1 cellular context compared by ENCODE assay signal in the genomic region with DNA sequence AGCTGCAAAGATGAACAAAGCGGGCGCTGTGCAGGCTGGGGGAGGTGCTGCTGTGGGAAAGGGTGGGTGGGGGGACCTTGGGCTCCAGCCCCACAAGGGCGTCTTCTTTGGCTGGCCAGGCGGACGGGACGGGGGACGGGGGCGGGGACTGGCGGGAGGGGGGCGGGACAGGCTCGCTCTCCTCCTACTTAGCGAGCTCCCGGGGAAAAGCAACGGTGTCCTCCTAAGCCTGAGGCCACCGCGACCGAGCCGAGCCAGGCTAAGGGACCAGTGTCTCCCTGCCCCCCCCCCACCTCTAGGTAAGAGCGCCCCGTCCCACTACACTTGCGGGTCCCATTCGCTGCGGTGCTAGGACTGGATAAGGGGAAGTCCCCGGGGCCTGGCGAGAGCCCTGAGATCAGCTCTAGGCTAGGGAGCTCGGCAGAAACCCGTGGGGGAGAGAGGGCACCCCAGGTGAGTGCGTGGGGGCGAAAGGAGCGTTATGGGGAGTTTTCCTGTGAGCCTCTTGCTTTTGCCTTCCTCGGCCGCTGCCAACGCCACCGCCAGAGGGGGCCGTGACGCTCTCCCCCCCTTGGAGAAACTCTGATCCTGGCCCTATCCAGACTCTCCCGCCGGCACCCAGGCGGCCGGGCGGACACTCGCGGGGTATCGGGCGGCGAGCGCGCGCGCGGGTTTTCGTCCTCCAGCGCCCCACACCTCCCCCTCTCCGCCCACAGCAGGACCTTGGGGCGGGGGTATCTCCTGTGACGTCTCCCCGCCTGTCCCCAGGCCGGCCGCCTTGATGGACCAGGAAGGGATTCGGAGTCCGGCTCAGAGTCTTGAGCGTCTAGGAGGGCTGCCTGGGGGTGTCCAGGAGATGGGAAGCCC.
TF ChIP-seq lines count a peak whose summit lies in the region.

Gene PHLDB1, plus strand, starts transcription at position 215 of the 867 bp plus-strand sequence. CDS start 6,222 bp downstream, outside the sequence.

TF ChIP-seq in HepG2, 621 proteins besides CTCF, POLR2A, EP300 and RAD21 (continued from another document and continues in another):
- TF ChIP-seq AKNA (CRISPR knock-in tag; IDR thresholded peaks at IDR 0.05; ENCODE audit: borderline replicate concordance) (no peak), ZSCAN20 (CRISPR knock-in tag; IDR thresholded peaks at IDR 0.05; ENCODE audit: borderline replicate concordance) (0 out of 2 replicates have a peak, but pooled peaks have one; percentile 16), SP2 (CRISPR knock-in tag; IDR thresholded peaks at IDR 0.05) (0 out of 2 replicates have a peak, but pooled peaks have one; percentile 26), GFI1 (CRISPR knock-in tag; IDR thresholded peaks at IDR 0.05; ENCODE audit: borderline replicate concordance) (0 out of 2 replicates have a peak, but pooled peaks have one; percentile 27), ZBTB43 (CRISPR knock-in tag; conservative IDR thresholded peaks at IDR 0.05) (0 out of 2 replicates have a peak, but pooled peaks have one; percentile 2), SPEN (CRISPR knock-in tag; IDR thresholded peaks at IDR 0.05; ENCODE audit: low read depth) (0 out of 2 replicates have a peak, but pooled peaks have one; percentile 9), ZFY (CRISPR knock-in tag; IDR thresholded peaks at IDR 0.05) (peak; percentile 41; the same call in 1 of the 2 replicates), ZNF777 (CRISPR knock-in tag; IDR thresholded peaks at IDR 0.05) (peak; percentile 42; the same call in 1 of the 2 replicates), HNF1B (CRISPR knock-in tag; IDR thresholded peaks at IDR 0.05) (0 out of 2 replicates have a peak, but pooled peaks have one; percentile 48), ZNF772 (CRISPR knock-in tag; IDR thresholded peaks at IDR 0.05) (0 out of 2 replicates have a peak, but pooled peaks have one; percentile 37), NFKB2 (CRISPR knock-in tag; IDR thresholded peaks at IDR 0.05; ENCODE audit: borderline replicate concordance) (0 out of 2 replicates have a peak, but pooled peaks have one; percentile 11), POLR2G (IDR thresholded peaks at IDR 0.05; ENCODE audit: low read depth, low read length) (peak; percentile 44), HMG20A (CRISPR knock-in tag; IDR thresholded peaks at IDR 0.05; ENCODE audit: borderline replicate concordance) (no peak), ZNF563 (CRISPR knock-in tag; IDR thresholded peaks at IDR 0.05) (peak; percentile 16; the same call in 1 of the 2 replicates), XRCC5 (optimal IDR thresholded peaks at IDR 0.05; ENCODE audit: low read length) (peak; percentile 52)
- TF ChIP-seq, protein P1, sequence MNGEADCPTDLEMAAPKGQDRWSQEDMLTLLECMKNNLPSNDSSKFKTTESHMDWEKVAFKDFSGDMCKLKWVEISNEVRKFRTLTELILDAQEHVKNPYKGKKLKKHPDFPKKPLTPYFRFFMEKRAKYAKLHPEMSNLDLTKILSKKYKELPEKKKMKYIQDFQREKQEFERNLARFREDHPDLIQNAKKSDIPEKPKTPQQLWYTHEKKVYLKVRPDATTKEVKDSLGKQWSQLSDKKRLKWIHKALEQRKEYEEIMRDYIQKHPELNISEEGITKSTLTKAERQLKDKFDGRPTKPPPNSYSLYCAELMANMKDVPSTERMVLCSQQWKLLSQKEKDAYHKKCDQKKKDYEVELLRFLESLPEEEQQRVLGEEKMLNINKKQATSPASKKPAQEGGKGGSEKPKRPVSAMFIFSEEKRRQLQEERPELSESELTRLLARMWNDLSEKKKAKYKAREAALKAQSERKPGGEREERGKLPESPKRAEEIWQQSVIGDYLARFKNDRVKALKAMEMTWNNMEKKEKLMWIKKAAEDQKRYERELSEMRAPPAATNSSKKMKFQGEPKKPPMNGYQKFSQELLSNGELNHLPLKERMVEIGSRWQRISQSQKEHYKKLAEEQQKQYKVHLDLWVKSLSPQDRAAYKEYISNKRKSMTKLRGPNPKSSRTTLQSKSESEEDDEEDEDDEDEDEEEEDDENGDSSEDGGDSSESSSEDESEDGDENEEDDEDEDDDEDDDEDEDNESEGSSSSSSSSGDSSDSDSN (CRISPR knock-in tag; IDR thresholded peaks at IDR 0.05): no peak; the same call in 1 of the 2 replicates
- TF ChIP-seq, protein P2, sequence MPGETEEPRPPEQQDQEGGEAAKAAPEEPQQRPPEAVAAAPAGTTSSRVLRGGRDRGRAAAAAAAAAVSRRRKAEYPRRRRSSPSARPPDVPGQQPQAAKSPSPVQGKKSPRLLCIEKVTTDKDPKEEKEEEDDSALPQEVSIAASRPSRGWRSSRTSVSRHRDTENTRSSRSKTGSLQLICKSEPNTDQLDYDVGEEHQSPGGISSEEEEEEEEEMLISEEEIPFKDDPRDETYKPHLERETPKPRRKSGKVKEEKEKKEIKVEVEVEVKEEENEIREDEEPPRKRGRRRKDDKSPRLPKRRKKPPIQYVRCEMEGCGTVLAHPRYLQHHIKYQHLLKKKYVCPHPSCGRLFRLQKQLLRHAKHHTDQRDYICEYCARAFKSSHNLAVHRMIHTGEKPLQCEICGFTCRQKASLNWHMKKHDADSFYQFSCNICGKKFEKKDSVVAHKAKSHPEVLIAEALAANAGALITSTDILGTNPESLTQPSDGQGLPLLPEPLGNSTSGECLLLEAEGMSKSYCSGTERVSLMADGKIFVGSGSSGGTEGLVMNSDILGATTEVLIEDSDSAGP (CRISPR knock-in tag; IDR thresholded peaks at IDR 0.05; ENCODE audit: borderline replicate concordance): peak; percentile 53; the same call in 1 of the 2 replicates
- TF ChIP-seq, protein P3, sequence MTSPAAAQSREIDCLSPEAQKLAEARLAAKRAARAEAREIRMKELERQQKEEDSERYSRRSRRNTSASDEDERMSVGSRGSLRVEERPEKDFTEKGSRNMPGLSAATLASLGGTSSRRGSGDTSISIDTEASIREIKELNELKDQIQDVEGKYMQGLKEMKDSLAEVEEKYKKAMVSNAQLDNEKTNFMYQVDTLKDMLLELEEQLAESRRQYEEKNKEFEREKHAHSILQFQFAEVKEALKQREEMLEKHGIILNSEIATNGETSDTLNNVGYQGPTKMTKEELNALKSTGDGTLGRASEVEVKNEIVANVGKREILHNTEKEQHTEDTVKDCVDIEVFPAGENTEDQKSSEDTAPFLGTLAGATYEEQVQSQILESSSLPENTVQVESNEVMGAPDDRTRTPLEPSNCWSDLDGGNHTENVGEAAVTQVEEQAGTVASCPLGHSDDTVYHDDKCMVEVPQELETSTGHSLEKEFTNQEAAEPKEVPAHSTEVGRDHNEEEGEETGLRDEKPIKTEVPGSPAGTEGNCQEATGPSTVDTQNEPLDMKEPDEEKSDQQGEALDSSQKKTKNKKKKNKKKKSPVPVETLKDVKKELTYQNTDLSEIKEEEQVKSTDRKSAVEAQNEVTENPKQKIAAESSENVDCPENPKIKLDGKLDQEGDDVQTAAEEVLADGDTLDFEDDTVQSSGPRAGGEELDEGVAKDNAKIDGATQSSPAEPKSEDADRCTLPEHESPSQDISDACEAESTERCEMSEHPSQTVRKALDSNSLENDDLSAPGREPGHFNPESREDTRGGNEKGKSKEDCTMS (CRISPR knock-in tag; conservative IDR thresholded peaks at IDR 0.05): no peak
- TF ChIP-seq, protein P4, sequence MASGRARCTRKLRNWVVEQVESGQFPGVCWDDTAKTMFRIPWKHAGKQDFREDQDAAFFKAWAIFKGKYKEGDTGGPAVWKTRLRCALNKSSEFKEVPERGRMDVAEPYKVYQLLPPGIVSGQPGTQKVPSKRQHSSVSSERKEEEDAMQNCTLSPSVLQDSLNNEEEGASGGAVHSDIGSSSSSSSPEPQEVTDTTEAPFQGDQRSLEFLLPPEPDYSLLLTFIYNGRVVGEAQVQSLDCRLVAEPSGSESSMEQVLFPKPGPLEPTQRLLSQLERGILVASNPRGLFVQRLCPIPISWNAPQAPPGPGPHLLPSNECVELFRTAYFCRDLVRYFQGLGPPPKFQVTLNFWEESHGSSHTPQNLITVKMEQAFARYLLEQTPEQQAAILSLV (CRISPR knock-in tag; IDR thresholded peaks at IDR 0.05; ENCODE audit: borderline replicate concordance): peak; percentile 16; the same call in 1 of the 2 replicates
